In the genomic region with DNA sequence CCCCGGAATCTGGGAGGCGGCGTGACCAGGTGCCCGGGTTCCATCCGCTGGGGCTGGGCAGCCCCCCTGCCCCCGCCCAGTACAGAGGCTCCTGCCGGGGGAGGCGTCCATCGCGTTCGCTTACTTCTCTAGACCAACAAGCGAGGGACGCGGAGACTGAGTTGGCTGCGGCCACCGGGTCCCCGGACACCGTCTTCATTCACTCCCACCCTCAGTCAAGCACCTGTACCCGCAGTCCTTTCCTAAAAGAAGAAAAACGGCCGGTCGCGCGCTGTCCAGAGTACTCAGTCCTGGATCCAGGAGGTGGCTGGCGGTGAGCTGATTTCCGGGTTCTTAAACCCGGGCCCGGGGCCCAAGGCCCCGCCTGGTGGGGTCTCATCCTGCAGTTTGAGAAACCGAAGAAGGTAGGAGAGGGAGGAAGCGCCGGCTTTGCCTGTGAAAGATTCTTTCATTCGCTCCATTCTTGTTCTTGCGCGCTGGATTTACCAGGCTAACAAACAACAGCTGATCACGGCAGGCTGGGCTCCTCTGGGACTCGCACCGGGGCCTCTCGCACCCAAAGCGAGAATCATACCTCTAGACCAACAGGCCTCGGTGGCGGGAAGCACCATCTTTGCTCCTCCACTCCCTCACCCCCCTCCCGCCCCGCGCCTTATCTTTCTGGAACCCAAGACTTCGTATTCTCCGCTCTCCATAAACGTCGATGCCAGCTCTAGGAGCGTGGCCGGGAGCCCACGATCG, we compare ENCODE assay signal across 11 cellular contexts. TPM values are rescaled to one million over a fixed set of nuclear protein-coding genes. Genes with fewer than 3 reads are reported as not detected.
DNase-seq lines count a peak whose midpoint lies in the region; ATAC-seq, FAIRE-seq and TF ChIP-seq lines count a peak whose summit lies in the region.
"Had no signal": no experiment of that assay in that cellular context is flagged by ENCODE, and none has a peak within 500 bp of the region (broad histone marks: within the 10 kb centered on the region; RNA-seq: fewer than 3 reads in every experiment).

No MANE protein-coding gene starts in this region.

- no peaks in the 10 kb centered on the region for H3K9me3 ChIP-seq in T-helper 17 cell (ENCODE audit: control insufficient read depth, low read length, poor library complexity, severe bottlenecking)
- H3K9me3 ChIP-seq in esophagus muscularis mucosa: no peaks in the 10 kb centered on the region
- H3K9me3 ChIP-seq: upper lobe of left lung had no signal

- no peak for TF ChIP-seq POLR2A in esophagus muscularis mucosa (IDR thresholded peaks at IDR 0.05; ENCODE audit: low read depth)

- peak overlapping the region; percentile 4 to 43 (median 22) for H3K4me3 ChIP-seq in esophagus muscularis mucosa

- H3K9me3 Mint-ChIP-seq in osteocyte (ENCODE audit: unreplicated experiment): no peaks in the 10 kb centered on the region

- H3K4me1 Mint-ChIP-seq in T-helper 17 cell (peaks cover 28% of the 10 kb centered on the region), osteocyte (ENCODE audit: unreplicated experiment) (peaks cover 17% of the 10 kb centered on the region)

- peak; percentile 14 for FAIRE-seq in GM19239 (lab: Jason Lieb, UNC)

- 3% methylated on average over 37 of the region's 53 CpGs for WGBS in esophagus muscularis mucosa

- H3K36me3 Mint-ChIP-seq in T-helper 17 cell (ENCODE audit: low read depth): no peaks in the 10 kb centered on the region
- H3K36me3 Mint-ChIP-seq in osteocyte (ENCODE audit: unreplicated experiment): no peaks in the 10 kb centered on the region

- TF ChIP-seq EP300 in esophagus muscularis mucosa (IDR thresholded peaks at IDR 0.05): no peak

- H3K27ac ChIP-seq in esophagus muscularis mucosa (replicated peaks in 1 of 4): no peak overlapping the region
- H3K27ac ChIP-seq: upper lobe of left lung had no signal

- ATAC-seq in T-helper 17 cell (peak; percentile 32), sciatic nerve (peak; percentile 38), GM19455 (IDR thresholded peaks at IDR 0.05; ENCODE audit: unreplicated experiment) (no peak)

- H3K4me1 ChIP-seq in esophagus muscularis mucosa: peaks cover 19 to 43% (median 29%) of the 10 kb centered on the region in 4 donors

- H3K27ac Mint-ChIP-seq in T-helper 17 cell: peak overlapping the region; percentile 91
- no peak overlapping the region for H3K27ac Mint-ChIP-seq in osteocyte (ENCODE audit: unreplicated experiment)
- H3K27ac Mint-ChIP-seq: nephron had no signal

- peak overlapping the region; percentile 85 for H3K4me3 Mint-ChIP-seq in T-helper 17 cell
- H3K4me3 Mint-ChIP-seq in osteocyte (ENCODE audit: unreplicated experiment): no peak overlapping the region
- H3K4me3 Mint-ChIP-seq: nephron had no signal

- TF ChIP-seq CTCF in esophagus muscularis mucosa (IDR thresholded peaks at IDR 0.05) (no peak), osteocyte (IDR thresholded peaks at IDR 0.05) (no peak), GM20000 (IDR thresholded peaks at IDR 0.05; ENCODE audit: extremely low read depth, missing control alignments) (no peak)

- H3K27me3 Mint-ChIP-seq in T-helper 17 cell (peaks cover 32% of the 10 kb centered on the region), osteocyte (ENCODE audit: unreplicated experiment) (peaks cover 24% of the 10 kb centered on the region)

- H3K36me3 ChIP-seq in esophagus muscularis mucosa: no peaks in the 10 kb centered on the region
- H3K36me3 ChIP-seq: upper lobe of left lung had no signal

- intact Hi-C loops in esophagus muscularis mucosa (cut with DNase I) (no loop called here), sciatic nerve (cut with DNase I) (no loop called here)

- H3K27me3 ChIP-seq in esophagus muscularis mucosa: peaks cover 8 to 80% (median 60%) of the 10 kb centered on the region in 4 donors

- no peak for DNase-seq in GM19239 (ENCODE audit: insufficient read length, low spot score)
- no peak for DNase-seq in T-helper 17 cell
- DNase-seq in esophagus muscularis mucosa (ENCODE audit: extremely low spot score): no peak
- DNase-seq in sciatic nerve (ENCODE audit: low spot score): no peak
- DNase-seq in osteocyte (ENCODE audit: extremely low spot score, unreplicated experiment): no peak
- no peak for DNase-seq in GM20000 (ENCODE audit: low spot score)
- DNase-seq: amniotic stem cell, NCI-H510A had no signal

RNA-seq across cellular contexts. Expression of gene OR1F1, which starts 17.4 kb away (rescaled TPM):
- total RNA-seq in T-helper 17 cell: not detected
- total RNA-seq in esophagus muscularis mucosa: not detected
- not detected for total RNA-seq in sciatic nerve
- total RNA-seq in osteocyte: not detected in 2 replicates
- total RNA-seq: upper lobe of left lung had no signal

RNA-seq across cellular contexts. Expression of gene ZNF213, which starts 35.8 kb away (rescaled TPM):
- 1 to 10 TPM; 3.1 to 3.4 TPM for total RNA-seq in T-helper 17 cell
- 10 to 100 TPM in 3 of 4 donors, 1 to 10 TPM in 1; 8.4 to 18.3 (median 13.5) TPM for total RNA-seq in esophagus muscularis mucosa
- total RNA-seq in sciatic nerve: 9.0 TPM
- 13.4 and 14.3 TPM in 2 replicates for total RNA-seq in osteocyte

RNA-seq across cellular contexts. Expression of gene ZNF205, which starts 58.2 kb away (rescaled TPM):
- total RNA-seq in T-helper 17 cell: not detected
- total RNA-seq in esophagus muscularis mucosa: 10 to 100 TPM; 10.6 to 25.0 (median 17.1) TPM
- total RNA-seq in sciatic nerve: 12.3 TPM
- 14.8 and 15.9 TPM in 2 replicates for total RNA-seq in osteocyte

Comparison
In these comparisons a context has a peak if more than half of its experiments do, and no peak if none do; other contexts are left out.
1. RNA of gene ZNF205, which starts 58.2 kb away (total RNA-seq): 10.6 to 25.0 TPM in esophagus muscularis mucosa, 14.8 to 15.9 TPM in osteocyte and 12.3 TPM in sciatic nerve (single experiment); not detected in T-helper 17 cell; every median in the first group is over 10 times any median in the second.